7 cellular contexts compared by ENCODE assay signal in genomic region chrX:1853447-1853846, GRCh38.
"Had no signal": no experiment of that assay in that cellular context is flagged by ENCODE, and none has a peak within 500 bp of the region (broad histone marks: within the 10 kb centered on the region; RNA-seq: fewer than 3 reads in every experiment).

No MANE protein-coding gene starts in this region.

- H3K27ac Mint-ChIP-seq: GM23338, H9 had no signal

- DNase-seq: H9, IMR-90 had no signal

- H3K4me3 ChIP-seq: GM23338 had no signal

- FAIRE-seq: H1, H54, HTR-8/SVneo had no signal

- H3K4me1 Mint-ChIP-seq: GM23338 had no signal

- ATAC-seq: GM23338, HCT116 had no signal

- H2AFZ ChIP-seq: GM23338 had no signal

- H3K4me2 ChIP-seq: GM23338 had no signal

- H3K4me3 Mint-ChIP-seq: GM23338, H9 had no signal
